In genomic region chr19:23913931-23914330, GRCh38 we compare ENCODE assay signal across 8 cellular contexts. TPM values are rescaled to one million over a fixed set of nuclear protein-coding genes. Genes with fewer than 3 reads are reported as not detected.
DNase-seq lines count a peak whose midpoint lies in the region; ATAC-seq and TF ChIP-seq lines count a peak whose summit lies in the region.

No MANE protein-coding gene starts in this region.

- H3K4me3 ChIP-seq in CD4-positive, alpha-beta memory T cell (ENCODE audit: low read length in 2 of 2): peak overlapping the region in 1 of 2 donors; percentile 59
- H3K4me3 ChIP-seq in MM.1S (ENCODE audit: low read length) (peak overlapping the region; percentile 59; the same call in 1 of the 2 replicates), parathyroid adenoma (ENCODE audit: low read depth, low read length) (no peak overlapping the region)

- H3K36me3 ChIP-seq in CD4-positive, alpha-beta memory T cell (ENCODE audit: insufficient read depth, low read length): no peaks in the 10 kb centered on the region
- H3K36me3 ChIP-seq in MM.1S (replicated peaks; ENCODE audit: insufficient read depth, low read length) (no peaks in the 10 kb centered on the region), parathyroid adenoma (ENCODE audit: control insufficient read depth, insufficient read depth, low read length) (no peaks in the 10 kb centered on the region)

- peaks cover 0 to 5% of the 10 kb centered on the region in 2 donors for H3K36me3 Mint-ChIP-seq in CD4-positive, alpha-beta memory T cell
- H3K36me3 Mint-ChIP-seq in dendritic cell treated with granulocyte-macrophage colony-stimulating factor and Interleukin-4, amounts not matched to agents 40 ng/mL and 50 ng/mL, for 4 days (ENCODE audit: low read depth): peaks cover 14% of the 10 kb centered on the region

- H3K4me3 Mint-ChIP-seq in CD4-positive, alpha-beta memory T cell: peak overlapping the region; percentile 66 to 96 (median 94)
- peak overlapping the region; percentile 98 for H3K4me3 Mint-ChIP-seq in dendritic cell treated with granulocyte-macrophage colony-stimulating factor and Interleukin-4, amounts not matched to agents 40 ng/mL and 50 ng/mL, for 4 days

- TF ChIP-seq CTCF in MM.1S (IDR thresholded peaks at IDR 0.05; ENCODE audit: low read length) (no peak), parathyroid adenoma (IDR thresholded peaks at IDR 0.05) (no peak)

- no peaks in the 10 kb centered on the region for H3K79me2 ChIP-seq in MM.1S (ENCODE audit: low read length)
- H3K79me2 ChIP-seq in parathyroid adenoma: no peaks in the 10 kb centered on the region

- H3K27ac Mint-ChIP-seq in CD4-positive, alpha-beta memory T cell: peak overlapping the region in 2 of 7 donors; percentile 90 to 91
- no peak overlapping the region for H3K27ac Mint-ChIP-seq in dendritic cell treated with granulocyte-macrophage colony-stimulating factor and Interleukin-4, amounts not matched to agents 40 ng/mL and 50 ng/mL, for 4 days

- peaks cover 6 to 24% (median 15%) of the 10 kb centered on the region in 4 donors for H3K4me1 Mint-ChIP-seq in CD4-positive, alpha-beta memory T cell
- no peaks in the 10 kb centered on the region for H3K4me1 Mint-ChIP-seq in dendritic cell treated with granulocyte-macrophage colony-stimulating factor and Interleukin-4, amounts not matched to agents 40 ng/mL and 50 ng/mL, for 4 days (ENCODE audit: low read depth)

- no peaks in the 10 kb centered on the region for H3F3A ChIP-seq in MM.1S (ENCODE audit: insufficient read depth, low read length)

- CTCF ChIA-PET in CD4-positive, alpha-beta memory T cell (lab: Charles Lee; ENCODE audit: partially characterized antibody): interaction anchor here (1.2 kb wide), 1 partner anchor 114 kb away, joined by 6 read pairs; no protein-coding TSS in a partner anchor

- H4K20me1 ChIP-seq in MM.1S (ENCODE audit: insufficient read depth, low read length): no peaks in the 10 kb centered on the region

- DNase-seq in CD4-positive, alpha-beta memory T cell: no peak
- no peak for DNase-seq in MM.1S
- no peak for DNase-seq in NCI-H345 treated with DMSO at 0.1 percent for 48 hours (lab: John Stamatoyannopoulos, UW; ENCODE audit: unreplicated experiment)
- no peak for DNase-seq in NCI-H2107 treated with DMSO at 0.1 percent for 48 hours (lab: John Stamatoyannopoulos, UW; ENCODE audit: unreplicated experiment)

- H3K27ac ChIP-seq in CD4-positive, alpha-beta memory T cell (ENCODE audit: low read depth, low read length): no peak overlapping the region
- H3K27ac ChIP-seq in MM.1S (ENCODE audit: low read length): no peak overlapping the region
- no peak overlapping the region for H3K27ac ChIP-seq in parathyroid adenoma

- H3K9me3 ChIP-seq in CD4-positive, alpha-beta memory T cell (ENCODE audit: control insufficient read depth in 1 of 2, low read length in 2 of 2): no peaks in the 10 kb centered on the region
- H3K9me3 ChIP-seq in MM.1S (replicated peaks; ENCODE audit: insufficient read depth, low read length) (no peaks in the 10 kb centered on the region), parathyroid adenoma (ENCODE audit: control insufficient read depth, low read length) (no peaks in the 10 kb centered on the region)

- H3K27me3 ChIP-seq in CD4-positive, alpha-beta memory T cell (ENCODE audit: insufficient read depth, low read length): no peaks in the 10 kb centered on the region
- H3K27me3 ChIP-seq in MM.1S (replicated peaks; ENCODE audit: insufficient read depth, low read length) (no peaks in the 10 kb centered on the region), parathyroid adenoma (ENCODE audit: control insufficient read depth, insufficient read depth, low read length) (no peaks in the 10 kb centered on the region)

- POLR2A ChIA-PET in CD4-positive, alpha-beta memory T cell (lab: Charles Lee; ENCODE audit: partially characterized antibody): interaction anchor here (1.2 to 2.1 kb wide), 8 partner anchors 78 to 664 kb away, joined by 3 to 16 read pairs (median 8); partner anchors contain the start of genes ZNF254, ZNF675, ZNF681 and ZNF724

- no peak overlapping the region for H3K9ac ChIP-seq in MM.1S (ENCODE audit: low read length)
- H3K9ac ChIP-seq in parathyroid adenoma: no peak overlapping the region

- H3K4me2 ChIP-seq in MM.1S (ENCODE audit: low read depth, low read length): no peak overlapping the region; the same call in 1 of the 2 replicates
- no peak overlapping the region for H3K4me2 ChIP-seq in parathyroid adenoma (ENCODE audit: low read length)

- ATAC-seq in GM18870 (IDR thresholded peaks at IDR 0.05; ENCODE audit: unreplicated experiment) (no peak), GM18511 (IDR thresholded peaks at IDR 0.05; ENCODE audit: unreplicated experiment) (no peak)

- no peaks in the 10 kb centered on the region for H3K9me2 ChIP-seq in MM.1S (replicated peaks; ENCODE audit: insufficient read depth, low read length)

- no peaks in the 10 kb centered on the region for H3K4me1 ChIP-seq in CD4-positive, alpha-beta memory T cell (ENCODE audit: insufficient read depth, low read length)
- H3K4me1 ChIP-seq in MM.1S (ENCODE audit: low read length): no peaks in the 10 kb centered on the region
- H3K4me1 ChIP-seq in parathyroid adenoma: no peaks in the 10 kb centered on the region

- H2AFZ ChIP-seq in MM.1S (ENCODE audit: low read length) (peak overlapping the region; percentile 80; the same call in 1 of the 2 replicates), parathyroid adenoma (peak overlapping the region; percentile 84)

- peaks cover 0 to 1% (median 0%) of the 10 kb centered on the region in 8 donors for H3K9me3 Mint-ChIP-seq in CD4-positive, alpha-beta memory T cell
- peaks cover 41% of the 10 kb centered on the region for H3K9me3 Mint-ChIP-seq in dendritic cell treated with granulocyte-macrophage colony-stimulating factor and Interleukin-4, amounts not matched to agents 40 ng/mL and 50 ng/mL, for 4 days

- intact Hi-C loops in CD4-positive, alpha-beta memory T cell (cut with micrococcal nuclease): loop anchor here (1.0 to 10.0 kb wide), 5 partner anchors 119 to 659 kb away; partner anchors contain the start of genes ZNF675, ZNF681, ZNF724 and ZNF91
- intact Hi-C loops in dendritic cell treated with granulocyte-macrophage colony-stimulating factor and Interleukin-4, amounts not matched to agents 40 ng/mL and 50 ng/mL, for 4 days (cut with micrococcal nuclease): loop anchor here (2.0 kb wide), 1 partner anchor 227 kb away; the partner anchor contains the start of gene ZNF675

- no peaks in the 10 kb centered on the region for H3K27me3 Mint-ChIP-seq in CD4-positive, alpha-beta memory T cell
- H3K27me3 Mint-ChIP-seq in dendritic cell treated with granulocyte-macrophage colony-stimulating factor and Interleukin-4, amounts not matched to agents 40 ng/mL and 50 ng/mL, for 4 days: no peaks in the 10 kb centered on the region

RNA-seq across cellular contexts. Expression of gene ZNF726, which starts 0.8 kb away (rescaled TPM):
- 1 to 10 TPM; 3.0 to 3.3 TPM for total RNA-seq in CD4-positive, alpha-beta memory T cell
- 1 to 10 TPM; 1.1 to 1.5 TPM for polyA plus RNA-seq in CD4-positive, alpha-beta memory T cell
